ENCODE assay signal across 32 cellular contexts in the genomic region with DNA sequence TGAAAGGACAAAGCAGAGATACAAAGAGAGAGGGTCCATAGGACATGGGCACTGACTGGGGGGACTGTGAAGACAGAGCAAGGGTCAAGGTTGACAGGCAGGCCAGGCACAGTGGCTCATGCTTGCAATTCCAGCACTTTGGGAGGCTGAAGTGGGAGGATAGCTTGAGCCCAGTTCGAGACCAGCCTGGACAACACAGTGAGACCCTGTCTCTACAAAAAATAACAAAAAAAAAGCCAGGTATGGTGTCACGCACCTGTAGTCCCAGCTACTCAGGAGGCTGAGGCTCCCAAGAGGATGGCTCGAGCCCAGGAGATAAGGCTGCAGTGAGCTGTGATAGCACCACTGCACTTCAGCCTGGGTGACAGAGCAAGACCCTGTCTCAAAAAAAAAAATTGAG. TPM values are rescaled to one million over a fixed set of nuclear protein-coding genes. Genes with fewer than 3 reads are reported as not detected.
"Had no signal": no experiment of that assay in that cellular context is flagged by ENCODE, and none has a peak within 500 bp of the region (broad histone marks: within the 10 kb centered on the region; RNA-seq: fewer than 3 reads in every experiment).

No MANE protein-coding gene starts in this region.

- ATAC-seq: esophagus mucosa; gastrocnemius medialis; left lung; mucosa of descending colon; natural killer cell treated with Interleukin-12 subunit alpha and Interleukin-12 subunit beta and Interleukin-15 and Interleukin-18, amount 100 ng/mL, for 72 hours; sciatic nerve; stimulated activated naive CD8-positive, alpha-beta T cell treated with anti-CD3 and anti-CD28 coated beads, Interleukin-15, Interleukin-2, amounts not matched to agents 100 U/mL and 50 U/mL, for 24 hours had no signal

- DNase-seq: cortex of kidney; dorsolateral prefrontal cortex; effector CD4-positive, alpha-beta T cell; foreskin fibroblast; gastrocnemius medialis; head of caudate nucleus; kidney; left lung; mesenchymal stem cell; mucosa of descending colon; naive B cell; stimulated activated CD4-positive, alpha-beta T cell treated with anti-CD3 and anti-CD28 coated beads, Interleukin-12 subunit alpha, Interleukin-12 subunit beta, amount 100 ng/mL, for 4 hours; stimulated activated CD4-positive, alpha-beta T cell treated with anti-CD3 and anti-CD28 coated beads, Interleukin-1b, Interleukin-23, amount 100 ng/mL, for 48 hours; stimulated activated CD4-positive, alpha-beta T cell treated with anti-CD3 and anti-CD28 coated beads, Interleukin-4, amount 100 ng/mL, for 1 hour; stimulated activated CD8-positive, alpha-beta memory T cell treated with anti-CD3 and anti-CD28 coated beads, Interleukin-4, amount 100 ng/mL, for 48 hours; stimulated activated naive CD8-positive, alpha-beta T cell treated with anti-CD3 and anti-CD28 coated beads, Interleukin-15, Interleukin-2, amounts not matched to agents 100 U/mL and 50 U/mL, for 24 hours; upper lobe of left lung had no signal

- H3K27ac Mint-ChIP-seq: mesothelial cell of epicardium; natural killer cell treated with Interleukin-12 subunit alpha and Interleukin-12 subunit beta and Interleukin-15 and Interleukin-18, amount 100 ng/mL, for 72 hours; progenitor cell of endocrine pancreas had no signal

- H3K27ac ChIP-seq: dorsolateral prefrontal cortex, epithelial cell of prostate, gastrocnemius medialis, left lung, neutrophil, parathyroid adenoma, thoracic aorta, tibial nerve, upper lobe of left lung had no signal

- H3K4me3 ChIP-seq: dorsolateral prefrontal cortex, gastrocnemius medialis, left lung, mucosa of descending colon, smooth muscle cell, thoracic aorta, tibial nerve, upper lobe of left lung had no signal

- H3K27me3 ChIP-seq: dorsolateral prefrontal cortex, gastrocnemius medialis, left lung, neutrophil, tibial nerve, upper lobe of left lung had no signal

- H3K9me3 ChIP-seq: gastrocnemius medialis, left lung, mucosa of descending colon, neutrophil, thoracic aorta, tibial nerve, upper lobe of left lung had no signal

- H3K4me3 Mint-ChIP-seq: mesothelial cell of epicardium; natural killer cell treated with Interleukin-12 subunit alpha and Interleukin-12 subunit beta and Interleukin-15 and Interleukin-18, amount 100 ng/mL, for 72 hours; neural crest cell had no signal

- H3K27me3 Mint-ChIP-seq: naive B cell; natural killer cell treated with Interleukin-12 subunit alpha and Interleukin-12 subunit beta and Interleukin-15 and Interleukin-18, amount 100 ng/mL, for 72 hours; progenitor cell of endocrine pancreas had no signal

- H3K4me1 ChIP-seq: parathyroid adenoma had no signal

- H3K9ac ChIP-seq: parathyroid adenoma had no signal

- H3K9me3 Mint-ChIP-seq: mesothelial cell of epicardium; naive B cell; natural killer cell treated with Interleukin-12 subunit alpha and Interleukin-12 subunit beta and Interleukin-15 and Interleukin-18, amount 100 ng/mL, for 72 hours; neural crest cell had no signal

RNA-seq across cellular contexts. Expression of a gene that starts 43.7 kb away (rescaled TPM):
- total RNA-seq: dorsolateral prefrontal cortex; esophagus mucosa; gastrocnemius medialis; glomerular endothelial cell; kidney; lung microvascular endothelial cell; mesothelial cell of epicardium; mucosa of descending colon; natural killer cell treated with Interleukin-12 subunit alpha and Interleukin-12 subunit beta and Interleukin-15 and Interleukin-18, amount 100 ng/mL, for 72 hours; neural crest cell; omental fat pad; progenitor cell of endocrine pancreas; sciatic nerve; smooth muscle cell; thoracic aorta; tibial nerve had no signal
- polyA plus RNA-seq: smooth muscle cell had no signal
